In the genomic region with DNA sequence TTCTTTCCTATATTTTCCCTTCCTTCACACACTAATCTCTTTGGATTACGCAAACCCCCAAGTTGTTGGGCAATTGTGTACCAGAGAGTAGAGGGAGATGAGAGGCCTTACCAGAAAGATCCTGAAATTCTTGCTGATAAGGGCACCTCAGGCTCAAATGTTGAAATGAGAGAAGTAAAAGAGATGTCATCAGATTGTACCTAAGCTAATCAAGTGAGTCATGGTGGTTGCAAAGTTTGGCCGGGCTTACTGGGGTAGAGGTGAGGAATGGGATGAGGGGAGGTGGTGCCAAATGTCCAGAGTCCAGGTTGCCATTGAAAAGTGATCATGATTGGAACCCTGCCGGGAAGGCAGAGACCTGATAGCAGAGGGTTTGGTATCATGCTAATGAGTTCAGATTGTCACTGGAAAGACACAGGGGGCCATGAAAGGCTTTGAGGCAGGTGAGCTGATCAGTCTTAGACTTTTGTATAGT, we compare ENCODE assay signal across 14 cellular contexts. TPM values are rescaled to one million over a fixed set of nuclear protein-coding genes. Genes with fewer than 3 reads are reported as not detected.
DNase-seq lines count a peak whose midpoint lies in the region; ATAC-seq, FAIRE-seq and TF ChIP-seq lines count a peak whose summit lies in the region.
"Had no signal": no experiment of that assay in that cellular context is flagged by ENCODE, and none has a peak within 500 bp of the region (broad histone marks: within the 10 kb centered on the region; RNA-seq: fewer than 3 reads in every experiment).

No MANE protein-coding gene starts in this region.

- H3K27me3 Mint-ChIP-seq in HFFc6 (ENCODE audit: insufficient read depth), result peaks cover 1% of the 10 kb centered on the region; the same call in 1 of the 2 replicates
- H3K27me3 Mint-ChIP-seq in nephron progenitor cell (ENCODE audit: low read depth, poor library complexity), result peaks cover 21% of the 10 kb centered on the region

- POLR2A ChIA-PET in RWPE1 (lab: Yijun Ruan, JAX; ENCODE audit: low non-redundant PET), result no interaction called here

- peak; percentile 59 for DNase-seq in HFFc6
- peak; percentile 53 for DNase-seq in RWPE1 (ENCODE audit: low spot score)
- peak; percentile 94 for DNase-seq in fibroblast of the aortic adventitia (ENCODE audit: low read depth)
- DNase-seq in sciatic nerve (ENCODE audit: low spot score), result no peak
- no peak for DNase-seq in GM19239 (ENCODE audit: insufficient read length, low spot score)
- no peak for DNase-seq in nephron progenitor cell
- no peak for DNase-seq in activated effector memory CD4-positive, alpha-beta T cell treated with Interleukin-2 at 50 U/mL for 16 hours
- DNase-seq: DMS53; effector CD8-positive, alpha-beta T cell; islet precursor cell; NCI-H446 treated with DMSO at 0.1 percent for 48 hours; T-helper 17 cell had no signal

- no peaks in the 10 kb centered on the region for H3K9me3 Mint-ChIP-seq in HFFc6
- no peaks in the 10 kb centered on the region for H3K9me3 Mint-ChIP-seq in nephron progenitor cell
- H3K9me3 Mint-ChIP-seq: stimulated activated effector memory CD8-positive, alpha-beta T cell treated with anti-CD3 and anti-CD28 coated beads, Interleukin-12 subunit alpha, Interleukin-12 subunit beta, amount 100 ng/mL, for 72 hours had no signal

- FAIRE-seq in GM19239 (lab: Jason Lieb, UNC), result no peak

- TF ChIP-seq CTCF in HFFc6 (IDR thresholded peaks at IDR 0.05) (no peak), RWPE1 (conservative IDR thresholded peaks at IDR 0.05; ENCODE audit: low read depth) (no peak), fibroblast of the aortic adventitia (IDR thresholded peaks at IDR 0.05; ENCODE audit: insufficient read depth, low read length) (no peak), nephron progenitor cell (IDR thresholded peaks at IDR 0.05) (no peak)

- H3K36me3 Mint-ChIP-seq in HFFc6 (ENCODE audit: low read depth), result no peaks in the 10 kb centered on the region
- H3K36me3 Mint-ChIP-seq in nephron progenitor cell (ENCODE audit: low read depth), result no peaks in the 10 kb centered on the region
- H3K36me3 Mint-ChIP-seq: stimulated activated effector memory CD8-positive, alpha-beta T cell treated with anti-CD3 and anti-CD28 coated beads, Interleukin-12 subunit alpha, Interleukin-12 subunit beta, amount 100 ng/mL, for 72 hours had no signal

- peak; percentile 53 for ATAC-seq in sciatic nerve
- ATAC-seq in activated CD4-positive, CD25-positive, alpha-beta regulatory T cell treated with anti-CD3 and anti-CD28 coated beads, Interleukin-2, amount 50 U/mL, for 24 hours, result no peak
- ATAC-seq: stimulated activated effector memory CD8-positive, alpha-beta T cell treated with anti-CD3 and anti-CD28 coated beads, Interleukin-12 subunit alpha, Interleukin-12 subunit beta, amount 100 ng/mL, for 72 hours; T-helper 17 cell had no signal

- H3K4me3 ChIP-seq in fibroblast of the aortic adventitia (ENCODE audit: low read depth, low read length), result no peak overlapping the region

- CTCF ChIA-PET in RWPE1 (lab: Yijun Ruan, JAX), result interaction anchor here (0.6 to 1.0 kb wide), 2 partner anchors 12 to 60 kb away, joined by 4 read pairs; no protein-coding TSS in a partner anchor

- H3K4me3 Mint-ChIP-seq in HFFc6 (peak overlapping the region; percentile 54), nephron progenitor cell (no peak overlapping the region)
- H3K4me3 Mint-ChIP-seq: stimulated activated effector memory CD8-positive, alpha-beta T cell treated with anti-CD3 and anti-CD28 coated beads, Interleukin-12 subunit alpha, Interleukin-12 subunit beta, amount 100 ng/mL, for 72 hours; T-helper 17 cell had no signal

- intact Hi-C loops in sciatic nerve (cut with DNase I), result no loop called here

- H3K27ac Mint-ChIP-seq in HFFc6 (peak overlapping the region; percentile 79), nephron progenitor cell (no peak overlapping the region)
- H3K27ac Mint-ChIP-seq: T-helper 17 cell had no signal

- peaks cover 62% of the 10 kb centered on the region for H3K4me1 Mint-ChIP-seq in HFFc6 (ENCODE audit: low read depth)
- no peaks in the 10 kb centered on the region for H3K4me1 Mint-ChIP-seq in nephron progenitor cell
- H3K4me1 Mint-ChIP-seq: T-helper 17 cell had no signal

- peak overlapping the region; percentile 61 for H3K27ac ChIP-seq in RWPE1

RNA-seq across cellular contexts. Expression of gene OPTC, which starts 43.1 kb away (rescaled TPM):
- not detected for total RNA-seq in HFFc6 (2021; fragmentation: NEBNext Ultra II Directional; extraction: Animal tissue kit (Norgen Biotek cat#: 25700))
- total RNA-seq in fibroblast of the aortic adventitia (ENCODE audit: low replicate concordance) (not detected in 2 replicates), sciatic nerve (not detected)
- total RNA-seq: T-helper 17 cell had no signal

Comparison
In these comparisons a context has a peak if more than half of its experiments do, and no peak if none do; other contexts are left out.
1. DNase-seq: peak in HFFc6 (single experiment), RWPE1 (single experiment) and fibroblast of the aortic adventitia (single experiment); none in sciatic nerve (single experiment), GM19239 (single experiment), nephron progenitor cell (single experiment) and activated effector memory CD4-positive, alpha-beta T cell treated with Interleukin-2 at 50 U/mL for 16 hours (single experiment).